In the genomic region with DNA sequence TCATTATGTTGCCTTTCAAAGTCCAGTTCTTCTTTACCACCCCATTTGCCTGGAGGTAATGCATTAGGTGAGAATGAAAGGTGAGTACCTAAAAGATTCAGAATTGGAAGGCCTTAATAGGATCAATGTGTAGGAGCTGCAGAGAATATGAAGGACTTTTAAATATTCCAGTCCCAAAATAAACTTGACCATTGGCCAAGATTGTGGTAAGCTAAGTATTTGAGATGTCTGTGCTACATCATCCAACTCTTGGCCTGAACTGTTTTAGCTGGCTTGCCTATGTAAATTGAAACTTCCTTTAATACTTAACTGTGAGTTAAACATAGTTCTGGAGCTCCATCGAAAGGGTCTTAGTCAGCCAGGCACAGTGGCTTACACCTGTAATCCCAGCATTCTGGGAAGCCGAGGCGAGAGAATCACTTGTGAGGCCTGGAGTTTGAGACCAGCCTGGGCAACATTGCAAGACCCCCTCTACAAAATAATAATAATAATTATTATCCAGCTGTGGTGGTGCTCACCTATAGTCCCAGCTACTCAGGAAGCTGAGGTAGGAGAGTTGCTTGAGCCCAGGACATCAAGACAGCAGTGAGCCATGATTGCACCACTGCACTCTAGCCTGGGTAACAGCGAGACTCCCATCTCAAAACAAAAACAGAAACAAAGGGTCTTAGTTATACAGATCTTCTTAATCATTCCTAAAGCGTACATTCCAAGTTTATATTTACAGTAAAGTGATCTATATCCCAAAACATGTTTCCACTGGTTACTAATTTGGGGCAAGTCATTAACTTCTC, we compare ENCODE assay signal across 11 cellular contexts. TPM values are rescaled to one million over a fixed set of nuclear protein-coding genes. Genes with fewer than 3 reads are reported as not detected.
A peak's percentile ranks its signal among the peaks of the same experiment; 100 is the strongest.
DNase-seq lines count a peak whose midpoint lies in the region; ATAC-seq and TF ChIP-seq lines count a peak whose summit lies in the region.
"Had no signal": no experiment of that assay in that cellular context is flagged by ENCODE, and none has a peak within 500 bp of the region (broad histone marks: within the 10 kb centered on the region; RNA-seq: fewer than 3 reads in every experiment).

No MANE protein-coding gene starts in this region.

- H2AFZ ChIP-seq in mammary epithelial cell (ENCODE audit: low read depth, low read length) (no peak overlapping the region), MM.1S (ENCODE audit: low read length) (no peak overlapping the region)

- H3K9me3 Mint-ChIP-seq in T-helper 2 cell treated with Interferon-gamma antibody and Interleukin-4, amounts not matched to agents 5 μg/mL and 100 μg/mL, for 36 hours = no peaks in the 10 kb centered on the region
- H3K9me3 Mint-ChIP-seq: effector memory CD8-positive, alpha-beta T cell had no signal

- H3K4me1 Mint-ChIP-seq in T-helper 2 cell treated with Interferon-gamma antibody and Interleukin-4, amounts not matched to agents 5 μg/mL and 100 μg/mL, for 36 hours (ENCODE audit: low read depth) = peaks cover 9% of the 10 kb centered on the region

- H3K4me2 ChIP-seq in mammary epithelial cell (ENCODE audit: insufficient read depth, low read depth, low read length) = no peak overlapping the region
- no peak overlapping the region for H3K4me2 ChIP-seq in MM.1S (ENCODE audit: low read depth, low read length)

- no peak overlapping the region for H3K27ac ChIP-seq in mammary epithelial cell (ENCODE audit: insufficient read depth, low read depth, low read length)
- H3K27ac ChIP-seq in iPS-18a (ENCODE audit: low read length) = no peak overlapping the region
- H3K27ac ChIP-seq in thyroid gland = peak overlapping the region in 2 of 3 donors; percentile 39 to 45
- H3K27ac ChIP-seq in MM.1S (ENCODE audit: low read length) = no peak overlapping the region

- no peaks in the 10 kb centered on the region for H3K27me3 ChIP-seq in HAP-1 (ENCODE audit: low read depth)
- H3K27me3 ChIP-seq in mammary epithelial cell (ENCODE audit: insufficient read depth, low read length) = no peaks in the 10 kb centered on the region
- no peaks in the 10 kb centered on the region for H3K27me3 ChIP-seq in iPS-18a (ENCODE audit: control insufficient read depth, insufficient read depth, low read length)
- no peaks in the 10 kb centered on the region for H3K27me3 ChIP-seq in thyroid gland
- H3K27me3 ChIP-seq in MM.1S (replicated peaks; ENCODE audit: insufficient read depth, low read length) = no peaks in the 10 kb centered on the region

- H3K9me3 ChIP-seq in HAP-1 = no peaks in the 10 kb centered on the region
- H3K9me3 ChIP-seq in mammary epithelial cell (replicated peaks; ENCODE audit: insufficient read depth, low read length) = no peaks in the 10 kb centered on the region
- no peaks in the 10 kb centered on the region for H3K9me3 ChIP-seq in iPS-18a (ENCODE audit: control insufficient read depth, low read depth, low read length)
- no peaks in the 10 kb centered on the region for H3K9me3 ChIP-seq in thyroid gland
- no peaks in the 10 kb centered on the region for H3K9me3 ChIP-seq in MM.1S (replicated peaks; ENCODE audit: insufficient read depth, low read length)

- H3K79me2 ChIP-seq in mammary epithelial cell (ENCODE audit: insufficient read depth, low read length) = peaks cover 88% of the 10 kb centered on the region
- H3K79me2 ChIP-seq in MM.1S (ENCODE audit: low read length) = peaks cover 87% of the 10 kb centered on the region

- H3K36me3 ChIP-seq in HAP-1 (replicated peaks) = no peaks in the 10 kb centered on the region
- H3K36me3 ChIP-seq in mammary epithelial cell (ENCODE audit: insufficient read depth, low read length) = no peaks in the 10 kb centered on the region
- no peaks in the 10 kb centered on the region for H3K36me3 ChIP-seq in iPS-18a (ENCODE audit: control insufficient read depth, low read depth, low read length)
- no peaks in the 10 kb centered on the region for H3K36me3 ChIP-seq in thyroid gland
- H3K36me3 ChIP-seq in MM.1S (replicated peaks; ENCODE audit: insufficient read depth, low read length) = no peaks in the 10 kb centered on the region

- no peaks in the 10 kb centered on the region for H3K9me2 ChIP-seq in MM.1S (replicated peaks; ENCODE audit: insufficient read depth, low read length)

- intact Hi-C loops in mammary epithelial cell (cut with micrococcal nuclease) (loop anchor here (5.0 kb wide), 1 partner anchor 79 kb away; no protein-coding TSS in a partner anchor), thyroid gland (cut with DNase I) (no loop called here)

- no peaks in the 10 kb centered on the region for H3F3A ChIP-seq in MM.1S (ENCODE audit: insufficient read depth, low read length)

- no peaks in the 10 kb centered on the region for H3K36me3 Mint-ChIP-seq in T-helper 2 cell treated with Interferon-gamma antibody and Interleukin-4, amounts not matched to agents 5 μg/mL and 100 μg/mL, for 36 hours (ENCODE audit: low read depth)

- DNase-seq in HAP-1 (ENCODE audit: low spot score in 2 of 2) (no peak), mammary epithelial cell (peak; percentile 35), thyroid gland (no peak), retina (no peak), MM.1S (no peak)
- DNase-seq in T-helper 2 cell treated with Interferon-gamma antibody and Interleukin-4, amounts not matched to agents 5 μg/mL and 100 μg/mL, for 36 hours (ENCODE audit: low spot score) = no peak
- DNase-seq: activated T-cell treated with anti-CD3 and anti-CD28 coated beads, Interleukin-2, amount 50 U/mL, for 48 hours; effector memory CD8-positive, alpha-beta T cell; NCI-H510A treated with DMSO at 0.1 percent for 48 hours had no signal

- H3K4me1 ChIP-seq in HAP-1 (peaks cover 67% of the 10 kb centered on the region), mammary epithelial cell (ENCODE audit: insufficient read depth, low read length) (peaks cover 26% of the 10 kb centered on the region), iPS-18a (ENCODE audit: control insufficient read depth, low read depth, low read length) (peaks cover 43% of the 10 kb centered on the region), thyroid gland (peaks cover 68 to 70% of the 10 kb centered on the region in 2 donors), MM.1S (ENCODE audit: low read length) (no peaks in the 10 kb centered on the region)

- H3K9ac ChIP-seq in mammary epithelial cell (ENCODE audit: insufficient read depth, low read length) (no peak overlapping the region), iPS-18a (ENCODE audit: low read length) (no peak overlapping the region), MM.1S (ENCODE audit: low read length) (no peak overlapping the region)

- dilution Hi-C loops in mammary epithelial cell (cut with HindIII; ENCODE audit: low sequenced_read_pairs) = no loop called here

- in situ Hi-C loops in HAP-1 (cut with MboI; ENCODE audit: low sequenced_read_pairs) (no loop called here), mammary epithelial cell (cut with MboI; ENCODE audit: low sequenced_read_pairs in 2 of 2) (no loop called here)

- H3K27me3 Mint-ChIP-seq in T-helper 2 cell treated with Interferon-gamma antibody and Interleukin-4, amounts not matched to agents 5 μg/mL and 100 μg/mL, for 36 hours (ENCODE audit: low read depth) = no peaks in the 10 kb centered on the region
- H3K27me3 Mint-ChIP-seq: effector memory CD8-positive, alpha-beta T cell had no signal

- no peak for TF ChIP-seq CTCF in mammary epithelial cell (conservative IDR thresholded peaks at IDR 0.05 in 1 of 2, IDR thresholded peaks at IDR 0.05 in 1 of 2; ENCODE audit: extremely low read depth in 1 of 2, insufficient read depth in 1 of 2, low read depth in 1 of 2, low read length in 2 of 2)
- no peak for TF ChIP-seq CTCF in thyroid gland (IDR thresholded peaks at IDR 0.05)
- TF ChIP-seq CTCF in MM.1S (IDR thresholded peaks at IDR 0.05; ENCODE audit: low read length) = no peak

- H3K27ac Mint-ChIP-seq in T-helper 2 cell treated with Interferon-gamma antibody and Interleukin-4, amounts not matched to agents 5 μg/mL and 100 μg/mL, for 36 hours = no peak overlapping the region

- 81% methylated on average over 5 of the region's 5 CpGs for WGBS in mammary epithelial cell (ENCODE audit: low coverage, missing lambda C conversion rate)
- 77 to 86% methylated on average over 5 of the region's 5 CpGs for WGBS in thyroid gland, 2 donors

- ATAC-seq in HG03378 (IDR thresholded peaks at IDR 0.05; ENCODE audit: unreplicated experiment) = no peak
- ATAC-seq: effector memory CD8-positive, alpha-beta T cell had no signal

- H3K4me3 ChIP-seq in HAP-1 = peak overlapping the region; percentile 13
- H3K4me3 ChIP-seq in mammary epithelial cell (replicated peaks in 1 of 3; ENCODE audit: insufficient read depth in 1 of 3, low read depth in 2 of 3, low read length in 3 of 3) = no peak overlapping the region
- H3K4me3 ChIP-seq in iPS-18a (ENCODE audit: low read length) = peak overlapping the region; percentile 10
- H3K4me3 ChIP-seq in thyroid gland (replicated peaks in 1 of 3) = no peak overlapping the region
- no peak overlapping the region for H3K4me3 ChIP-seq in MM.1S (ENCODE audit: low read length)

- CTCF ChIA-PET in mammary epithelial cell (lab: Charles Lee; ENCODE audit: low non-redundant PET) = no interaction called here

- no peak for TF ChIP-seq POLR2A in thyroid gland (IDR thresholded peaks at IDR 0.05)

- H4K20me1 ChIP-seq in mammary epithelial cell (ENCODE audit: insufficient read depth, low read length) (no peaks in the 10 kb centered on the region), MM.1S (ENCODE audit: insufficient read depth, low read length) (peaks cover 7% of the 10 kb centered on the region; the same call in 1 of the 2 replicates)

- BruUV-seq in mammary epithelial cell (replicated peaks; lab: Mats Ljungman, UMichigan) = no TSS peak

- H3K4me3 Mint-ChIP-seq in T-helper 2 cell treated with Interferon-gamma antibody and Interleukin-4, amounts not matched to agents 5 μg/mL and 100 μg/mL, for 36 hours = no peak overlapping the region
- H3K4me3 Mint-ChIP-seq: effector memory CD8-positive, alpha-beta T cell had no signal

RNA-seq across cellular contexts. Expression of a gene that starts 29.8 kb away (rescaled TPM):
- total RNA-seq in mammary epithelial cell = 10 to 100 TPM; 34.1 to 67.2 TPM
- 11.1 TPM for polyA plus RNA-seq in mammary epithelial cell
- 35.4 TPM for polyA minus RNA-seq in mammary epithelial cell
- total RNA-seq in thyroid gland = 100 to 1,000 TPM in 1 of 4 donors, 10 to 100 TPM in 3; 52.8 to 101 (median 69.1) TPM

Comparison
In these comparisons a context has a peak if more than half of its experiments do, and no peak if none do; other contexts are left out.
1. H3K4me3 ChIP-seq: peak in HAP-1 (single experiment) and iPS-18a (single experiment); none in mammary epithelial cell (0 of 3), thyroid gland (0 of 3) and MM.1S (single experiment).
2. H3K27ac ChIP-seq: peak in thyroid gland (2 of 3); none in mammary epithelial cell (single experiment), iPS-18a (single experiment) and MM.1S (single experiment).